Comparison of ENCODE assay signal across 28 cellular contexts in the genomic region with DNA sequence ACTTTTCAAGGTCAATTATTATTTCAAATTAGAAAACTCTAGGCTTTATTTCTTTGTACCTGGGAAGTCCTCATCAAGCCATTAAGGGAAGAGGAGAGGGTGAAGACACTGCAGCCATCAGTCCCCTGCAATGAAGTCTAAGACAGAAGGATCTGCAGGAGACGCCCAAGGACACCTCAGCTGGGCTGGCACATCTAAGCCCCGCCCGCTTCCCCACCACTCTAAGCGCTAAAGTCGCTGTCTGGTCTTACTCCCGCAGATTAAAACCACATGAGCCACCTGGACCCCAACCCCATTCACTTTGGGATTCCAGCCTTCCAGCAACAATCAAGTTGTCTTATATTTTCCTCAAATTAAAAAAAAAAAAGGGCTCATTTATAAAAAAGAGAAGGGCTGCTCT.
DNase-seq lines count a peak whose midpoint lies in the region; ATAC-seq and TF ChIP-seq lines count a peak whose summit lies in the region.
"Had no signal": no experiment of that assay in that cellular context is flagged by ENCODE, and none has a peak within 500 bp of the region (broad histone marks: within the 10 kb centered on the region; RNA-seq: fewer than 3 reads in every experiment).

No MANE protein-coding gene starts in this region.

- WGBS in esophagus muscularis mucosa = 90% methylated on average over 6 of the region's 6 CpGs

- H3K36me3 ChIP-seq in esophagus muscularis mucosa = no peaks in the 10 kb centered on the region
- H3K36me3 ChIP-seq: esophagus squamous epithelium, pancreas had no signal

- no peaks in the 10 kb centered on the region for H3K9me3 Mint-ChIP-seq in activated CD4-positive, alpha-beta T cell treated with anti-CD3 and anti-CD28 coated beads for 36 hours (ENCODE audit: low read depth)
- H3K9me3 Mint-ChIP-seq in osteocyte (ENCODE audit: unreplicated experiment) = no peaks in the 10 kb centered on the region
- H3K9me3 Mint-ChIP-seq: activated T-helper 2 cell treated with anti-CD3 and anti-CD28 coated beads, Interferon-gamma antibody, Interleukin-2, Interleukin-4, amounts not matched to agents 10 μg/mL and 5 μg/mL and 100 μg/mL, durations not matched to agents 14 hours and 24 hours and 36 hours; CD8-positive, alpha-beta memory T cell; central memory CD8-positive, alpha-beta T cell; dendritic cell treated with granulocyte-macrophage colony-stimulating factor and Interleukin-4, amounts not matched to agents 40 ng/mL and 50 ng/mL, for 4 days had no signal

- peak; percentile 17 for DNase-seq in activated CD4-positive, alpha-beta T cell treated with anti-CD3 and anti-CD28 coated beads for 36 hours
- no peak for DNase-seq in activated CD4-positive, alpha-beta T cell treated with anti-CD3 and anti-CD28 coated beads for 48 hours
- DNase-seq in NCI-H2227 treated with DMSO at 0.1 percent for 48 hours (lab: John Stamatoyannopoulos, UW) = peak; percentile 15
- peak; percentile 75 for DNase-seq in esophagus muscularis mucosa (ENCODE audit: extremely low spot score)
- DNase-seq in osteocyte (ENCODE audit: extremely low spot score, unreplicated experiment) = no peak
- no peak for DNase-seq in activated CD4-positive, CD25-positive, alpha-beta regulatory T cell (lab: John Stamatoyannopoulos, UW)
- no peak for DNase-seq in DMS153 treated with DMSO at 0.1 percent for 48 hours (lab: John Stamatoyannopoulos, UW; ENCODE audit: unreplicated experiment)
- DNase-seq: activated naive CD4-positive, alpha-beta T cell treated with anti-CD3 and anti-CD28 coated beads, Interleukin-2, amount 50 U/mL, for 16 hours; body of pancreas; CD8-positive, alpha-beta memory T cell; DMS 273 treated with DMSO at 0.1 percent for 48 hours; esophagus squamous epithelium; left colon; mammary epithelial cell; NCI-H1105; NCI-H187; pancreas; PC-3; stimulated activated naive CD4-positive, alpha-beta T cell; T-helper 2 cell had no signal

- no peaks in the 10 kb centered on the region for H3K9me3 ChIP-seq in esophagus muscularis mucosa
- H3K9me3 ChIP-seq: body of pancreas, esophagus squamous epithelium, pancreas had no signal

- TF ChIP-seq POLR2A in esophagus muscularis mucosa (IDR thresholded peaks at IDR 0.05; ENCODE audit: low read depth) = no peak

- H3K4me3 Mint-ChIP-seq in activated CD4-positive, alpha-beta T cell treated with anti-CD3 and anti-CD28 coated beads for 36 hours = no peak overlapping the region
- no peak overlapping the region for H3K4me3 Mint-ChIP-seq in osteocyte (ENCODE audit: unreplicated experiment)
- H3K4me3 Mint-ChIP-seq: CD8-positive, alpha-beta memory T cell; central memory CD8-positive, alpha-beta T cell; dendritic cell treated with granulocyte-macrophage colony-stimulating factor and Interleukin-4, amounts not matched to agents 40 ng/mL and 50 ng/mL, for 4 days; type B pancreatic cell had no signal

- ATAC-seq in activated CD4-positive, alpha-beta T cell treated with anti-CD3 and anti-CD28 coated beads for 36 hours = no peak
- no peak for ATAC-seq in HG03460 (IDR thresholded peaks at IDR 0.05; ENCODE audit: unreplicated experiment)
- ATAC-seq: body of pancreas, GM12878, HCT116, left colon, pancreas, PC-3 had no signal

- TF ChIP-seq EP300 in esophagus muscularis mucosa (IDR thresholded peaks at IDR 0.05) = no peak

- H3K27ac Mint-ChIP-seq in activated CD4-positive, alpha-beta T cell treated with anti-CD3 and anti-CD28 coated beads for 36 hours = no peak overlapping the region
- peak overlapping the region; percentile 39 for H3K27ac Mint-ChIP-seq in osteocyte (ENCODE audit: unreplicated experiment)
- H3K27ac Mint-ChIP-seq: activated T-helper 2 cell treated with anti-CD3 and anti-CD28 coated beads, Interferon-gamma antibody, Interleukin-2, Interleukin-4, amounts not matched to agents 10 μg/mL and 5 μg/mL and 100 μg/mL, durations not matched to agents 14 hours and 24 hours and 36 hours; CD8-positive, alpha-beta memory T cell; dendritic cell treated with granulocyte-macrophage colony-stimulating factor and Interleukin-4, amounts not matched to agents 40 ng/mL and 50 ng/mL, for 4 days; type B pancreatic cell had no signal

- no peak for TF ChIP-seq CTCF in esophagus muscularis mucosa (IDR thresholded peaks at IDR 0.05)
- TF ChIP-seq CTCF in osteocyte (IDR thresholded peaks at IDR 0.05) = no peak

- POLR2A ChIA-PET in activated CD4-positive, alpha-beta T cell treated with anti-CD3 and anti-CD28 coated beads for 36 hours (lab: Charles Lee) = no interaction called here

- CTCF ChIA-PET in activated CD4-positive, alpha-beta T cell treated with anti-CD3 and anti-CD28 coated beads for 36 hours (lab: Charles Lee) = interaction anchor here (0.7 kb wide), 1 partner anchor 548 kb away, joined by 4 read pairs; a partner anchor contains a TSS

- H3K36me3 Mint-ChIP-seq in activated CD4-positive, alpha-beta T cell treated with anti-CD3 and anti-CD28 coated beads for 36 hours (ENCODE audit: low read depth) = no peaks in the 10 kb centered on the region
- peaks cover 40% of the 10 kb centered on the region for H3K36me3 Mint-ChIP-seq in osteocyte (ENCODE audit: unreplicated experiment)
- H3K36me3 Mint-ChIP-seq: CD8-positive, alpha-beta memory T cell had no signal

- intact Hi-C loops in activated CD4-positive, alpha-beta T cell treated with anti-CD3 and anti-CD28 coated beads for 36 hours (cut with DNase I, micrococcal nuclease) = no loop called here
- intact Hi-C loops in esophagus muscularis mucosa (cut with DNase I) = no loop called here

- H3K27ac ChIP-seq in esophagus muscularis mucosa (replicated peaks in 1 of 4) = no peak overlapping the region
- H3K27ac ChIP-seq: body of pancreas, esophagus squamous epithelium, pancreas, skin epidermis had no signal

- no peaks in the 10 kb centered on the region for H3K27me3 ChIP-seq in esophagus muscularis mucosa
- H3K27me3 ChIP-seq: body of pancreas, pancreas had no signal

- no peaks in the 10 kb centered on the region for H3K27me3 Mint-ChIP-seq in activated CD4-positive, alpha-beta T cell treated with anti-CD3 and anti-CD28 coated beads for 36 hours
- no peaks in the 10 kb centered on the region for H3K27me3 Mint-ChIP-seq in osteocyte (ENCODE audit: unreplicated experiment)
- H3K27me3 Mint-ChIP-seq: central memory CD8-positive, alpha-beta T cell had no signal

- H3K4me1 ChIP-seq in esophagus muscularis mucosa = no peaks in the 10 kb centered on the region
- H3K4me1 ChIP-seq: esophagus squamous epithelium, pancreas had no signal

- no peaks in the 10 kb centered on the region for H3K4me1 Mint-ChIP-seq in activated CD4-positive, alpha-beta T cell treated with anti-CD3 and anti-CD28 coated beads for 36 hours
- peaks cover 78% of the 10 kb centered on the region for H3K4me1 Mint-ChIP-seq in osteocyte (ENCODE audit: unreplicated experiment)
- H3K4me1 Mint-ChIP-seq: CD8-positive, alpha-beta memory T cell; central memory CD8-positive, alpha-beta T cell had no signal

- no peak overlapping the region for H3K4me3 ChIP-seq in esophagus muscularis mucosa
- H3K4me3 ChIP-seq: body of pancreas, esophagus squamous epithelium, GM12878, pancreas, skin epidermis had no signal

Comparison
In these comparisons a context has a peak if more than half of its experiments do, and no peak if none do; other contexts are left out.
1. DNase-seq: peak in activated CD4-positive, alpha-beta T cell treated with anti-CD3 and anti-CD28 coated beads for 36 hours (single experiment), NCI-H2227 treated with DMSO at 0.1 percent for 48 hours (single experiment) and esophagus muscularis mucosa (single experiment); none in activated CD4-positive, alpha-beta T cell treated with anti-CD3 and anti-CD28 coated beads for 48 hours (single experiment), osteocyte (single experiment), activated CD4-positive, CD25-positive, alpha-beta regulatory T cell (0 of 4) and DMS153 treated with DMSO at 0.1 percent for 48 hours (single experiment).